ENCODE assay signal across 8 cellular contexts in genomic region chr19:2041686-2042484, GRCh38. TPM values are rescaled to one million over a fixed set of nuclear protein-coding genes. Genes with fewer than 3 reads are reported as not detected.
DNase-seq lines count a peak whose midpoint lies in the region; ATAC-seq and TF ChIP-seq lines count a peak whose summit lies in the region.

No MANE protein-coding gene starts in this region.

- DNase-seq in CD8-positive, alpha-beta T cell, result peak; percentile 99 to 100 (median 100)
- peak; percentile 99 to 100 for DNase-seq in activated T-cell treated with anti-CD3 and anti-CD28 coated beads, Interleukin-2, amount 50 U/mL, for 72 hours
- peak; percentile 99 for DNase-seq in esophagus muscularis mucosa (ENCODE audit: extremely low spot score)
- DNase-seq in stimulated activated CD8-positive, alpha-beta memory T cell treated with anti-CD3 and anti-CD28 coated beads, Interleukin-7, amount 100 ng/mL, for 24 hours (ENCODE audit: low read depth), result peak; percentile 99

- peaks cover 38% of the 10 kb centered on the region for H3K36me3 Mint-ChIP-seq in CD8-positive, alpha-beta T cell
- peaks cover 0 to 7% of the 10 kb centered on the region in 2 donors for H3K36me3 Mint-ChIP-seq in activated T-cell treated with anti-CD3 and anti-CD28 coated beads, Interleukin-2, amount 50 U/mL, for 72 hours (ENCODE audit: insufficient read depth in 2 of 2)

- H3K9me3 ChIP-seq in CD8-positive, alpha-beta T cell (ENCODE audit: low read length), result no peaks in the 10 kb centered on the region
- no peaks in the 10 kb centered on the region for H3K9me3 ChIP-seq in HUES6 (ENCODE audit: control insufficient read depth, insufficient read depth, low read depth, low read length)
- no peaks in the 10 kb centered on the region for H3K9me3 ChIP-seq in OCI-LY1 (ENCODE audit: low read length)
- no peaks in the 10 kb centered on the region for H3K9me3 ChIP-seq in esophagus muscularis mucosa
- H3K9me3 ChIP-seq in muscle layer of colon (ENCODE audit: low read length), result no peaks in the 10 kb centered on the region

- intact Hi-C loops in CD8-positive, alpha-beta T cell (cut with DNase I, micrococcal nuclease), result loop anchor here (1.0 to 2.0 kb wide), 9 partner anchors 9 to 178 kb away; partner anchors contain the start of genes IZUMO4 (in 2 of the 2), MKNK2 (in 2 of the 2), MOB3A (in 2 of the 2) and AP3D1 (in 1 of the 2)
- intact Hi-C loops in esophagus muscularis mucosa (cut with DNase I), result no loop called here

- peaks cover 28% of the 10 kb centered on the region for H3K4me1 Mint-ChIP-seq in CD8-positive, alpha-beta T cell (ENCODE audit: low read depth)
- peaks cover 19% of the 10 kb centered on the region for H3K4me1 Mint-ChIP-seq in activated T-cell treated with anti-CD3 and anti-CD28 coated beads, Interleukin-2, amount 50 U/mL, for 72 hours (ENCODE audit: low read depth)

- no peak overlapping the region for H2AFZ ChIP-seq in OCI-LY1 (ENCODE audit: low read length)

- H3K4me2 ChIP-seq in OCI-LY1 (ENCODE audit: low read length), result peak overlapping the region; percentile 72

- peak; percentile 85 for ATAC-seq in CD8-positive, alpha-beta T cell
- peak; percentile 53 for ATAC-seq in GM21381 (IDR thresholded peaks at IDR 0.05; ENCODE audit: unreplicated experiment)
- peak; percentile 89 to 90 for ATAC-seq in activated T-cell treated with anti-CD3 and anti-CD28 coated beads, Interleukin-2, amount 50 U/mL, for 72 hours (replicated peaks in 1 of 2)

- H3K27ac Mint-ChIP-seq in CD8-positive, alpha-beta T cell, result peak overlapping the region; percentile 93
- H3K27ac Mint-ChIP-seq in activated T-cell treated with anti-CD3 and anti-CD28 coated beads, Interleukin-2, amount 50 U/mL, for 72 hours, result peak overlapping the region; percentile 96

- no peaks in the 10 kb centered on the region for H3K79me2 ChIP-seq in OCI-LY1 (ENCODE audit: insufficient read depth, low read length)

- H3K9me2 ChIP-seq in OCI-LY1 (ENCODE audit: low read depth, low read length), result no peaks in the 10 kb centered on the region

- 0 out of 2 replicates have a peak, but pooled peaks cover 5% of the 10 kb centered on the region for H3F3A ChIP-seq in OCI-LY1 (ENCODE audit: insufficient read depth, low read length)

- no peaks in the 10 kb centered on the region for H3K27me3 ChIP-seq in CD8-positive, alpha-beta T cell (ENCODE audit: insufficient read depth, low read length)
- H3K27me3 ChIP-seq in HUES6 (ENCODE audit: control insufficient read depth, insufficient read depth, low read length) (no peaks in the 10 kb centered on the region), OCI-LY1 (ENCODE audit: insufficient read depth, low read length) (no peaks in the 10 kb centered on the region), esophagus muscularis mucosa (no peaks in the 10 kb centered on the region), muscle layer of colon (ENCODE audit: control insufficient read depth in 1 of 2, insufficient read depth in 2 of 2, low read length in 2 of 2) (no peaks in the 10 kb centered on the region)

- POLR2A ChIA-PET in CD8-positive, alpha-beta T cell (lab: Charles Lee), result interaction anchor here (0.7 to 3.6 kb wide), 8 partner anchors 9 to 197 kb away, joined by 3 to 25 read pairs (median 4); partner anchors contain the start of gene MKNK2

- peak; percentile 16 for TF ChIP-seq POLR2A in esophagus muscularis mucosa (IDR thresholded peaks at IDR 0.05; ENCODE audit: low read depth)

- peak overlapping the region; percentile 62 for H3K4me3 ChIP-seq in CD8-positive, alpha-beta T cell (ENCODE audit: low read depth, low read length)
- H3K4me3 ChIP-seq in HUES6 (ENCODE audit: low read depth, low read length) (peak overlapping the region; percentile 48), OCI-LY1 (ENCODE audit: low read depth, low read length, poor library complexity, severe bottlenecking) (peak overlapping the region; percentile 77), esophagus muscularis mucosa (peak overlapping the region; percentile 41 to 53 (median 43)), muscle layer of colon (ENCODE audit: low read depth in 1 of 2, low read length in 2 of 2) (peak overlapping the region; percentile 52 to 66)

- H3K9ac ChIP-seq in HUES6 (ENCODE audit: low read length) (peak overlapping the region; percentile 63), OCI-LY1 (ENCODE audit: low read length) (peak overlapping the region; percentile 94), muscle layer of colon (ENCODE audit: low read length) (peak overlapping the region; percentile 86)

- peak; percentile 47 for TF ChIP-seq EP300 in esophagus muscularis mucosa (IDR thresholded peaks at IDR 0.05)

- H3K27ac ChIP-seq in CD8-positive, alpha-beta T cell (ENCODE audit: low read depth, low read length), result peak overlapping the region; percentile 96
- peak overlapping the region; percentile 91 for H3K27ac ChIP-seq in HUES6 (ENCODE audit: low read depth, low read length)
- peak overlapping the region; percentile 95 for H3K27ac ChIP-seq in OCI-LY1 (ENCODE audit: low read depth, low read length, poor library complexity, severe bottlenecking)
- H3K27ac ChIP-seq in esophagus muscularis mucosa (replicated peaks in 1 of 4), result peak overlapping the region; percentile 99 to 100 (median 100)
- peak overlapping the region; percentile 93 for H3K27ac ChIP-seq in muscle layer of colon (ENCODE audit: low read depth, low read length)

- H3K4me1 ChIP-seq in CD8-positive, alpha-beta T cell (ENCODE audit: insufficient read depth, low read length), result peaks cover 54% of the 10 kb centered on the region
- H3K4me1 ChIP-seq in HUES6 (ENCODE audit: control insufficient read depth, insufficient read depth, low read length) (peaks cover 16% of the 10 kb centered on the region), OCI-LY1 (ENCODE audit: insufficient read depth, low read length, severe bottlenecking) (peaks cover 58% of the 10 kb centered on the region), esophagus muscularis mucosa (peaks cover 73 to 91% (median 87%) of the 10 kb centered on the region in 4 donors), muscle layer of colon (ENCODE audit: insufficient read depth, low read length) (peaks cover 48% of the 10 kb centered on the region)

- TF ChIP-seq CTCF in CD8-positive, alpha-beta T cell (IDR thresholded peaks at IDR 0.05), result no peak
- TF ChIP-seq CTCF in OCI-LY1 (IDR thresholded peaks at IDR 0.05; ENCODE audit: low read length) (no peak), esophagus muscularis mucosa (IDR thresholded peaks at IDR 0.05) (no peak)

- WGBS in esophagus muscularis mucosa, result 34% methylated on average over 21 of the region's 77 CpGs

- CTCF ChIA-PET in CD8-positive, alpha-beta T cell (lab: Charles Lee), result interaction anchor here (0.8 to 2.6 kb wide), 8 partner anchors 11 to 112 kb away, joined by 3 to 7 read pairs (median 4); partner anchors contain the start of gene MOB3A

- H3K9me3 Mint-ChIP-seq in CD8-positive, alpha-beta T cell, result no peaks in the 10 kb centered on the region
- H3K9me3 Mint-ChIP-seq in activated T-cell treated with anti-CD3 and anti-CD28 coated beads, Interleukin-2, amount 50 U/mL, for 72 hours, result no peaks in the 10 kb centered on the region

- H3K27me3 Mint-ChIP-seq in CD8-positive, alpha-beta T cell (ENCODE audit: low read depth), result no peaks in the 10 kb centered on the region
- no peaks in the 10 kb centered on the region for H3K27me3 Mint-ChIP-seq in activated T-cell treated with anti-CD3 and anti-CD28 coated beads, Interleukin-2, amount 50 U/mL, for 72 hours (ENCODE audit: low read depth)

- no peaks in the 10 kb centered on the region for H4K20me1 ChIP-seq in OCI-LY1 (ENCODE audit: insufficient read depth, low read length)

- H3K4me3 Mint-ChIP-seq in CD8-positive, alpha-beta T cell, result peak overlapping the region; percentile 65
- H3K4me3 Mint-ChIP-seq in activated T-cell treated with anti-CD3 and anti-CD28 coated beads, Interleukin-2, amount 50 U/mL, for 72 hours, result peak overlapping the region; percentile 92 to 94

- peaks cover 35% of the 10 kb centered on the region for H3K36me3 ChIP-seq in CD8-positive, alpha-beta T cell (ENCODE audit: insufficient read depth, low read length)
- H3K36me3 ChIP-seq in HUES6 (ENCODE audit: control insufficient read depth, insufficient read depth, low read length), result peaks cover 60% of the 10 kb centered on the region
- peaks cover 51% of the 10 kb centered on the region for H3K36me3 ChIP-seq in OCI-LY1 (ENCODE audit: insufficient read depth, low read length)
- peaks cover 51 to 87% (median 82%) of the 10 kb centered on the region in 4 donors for H3K36me3 ChIP-seq in esophagus muscularis mucosa
- peaks cover 60% of the 10 kb centered on the region for H3K36me3 ChIP-seq in muscle layer of colon (ENCODE audit: insufficient read depth, low read length)

RNA-seq across cellular contexts. Expression of gene MKNK2, which starts 9.2 kb away (rescaled TPM):
- total RNA-seq in CD8-positive, alpha-beta T cell, result 100 to 1,000 TPM; 453 to 455 TPM
- total RNA-seq in activated T-cell treated with anti-CD3 and anti-CD28 coated beads, Interleukin-2, amount 50 U/mL, for 72 hours, result 100 to 1,000 TPM; 120 to 121 TPM
- 100 to 1,000 TPM; 113 to 267 (median 193) TPM for total RNA-seq in esophagus muscularis mucosa

RNA-seq across cellular contexts. Expression of gene BTBD2, which starts 26.4 kb away (rescaled TPM):
- total RNA-seq in CD8-positive, alpha-beta T cell, result 10 to 100 TPM; 34.5 to 35.5 TPM
- total RNA-seq in activated T-cell treated with anti-CD3 and anti-CD28 coated beads, Interleukin-2, amount 50 U/mL, for 72 hours, result 10 to 100 TPM; 48.7 to 56.2 TPM
- total RNA-seq in esophagus muscularis mucosa, result 100 to 1,000 TPM in 1 of 4 donors, 10 to 100 TPM in 3; 52.8 to 137 (median 77.1) TPM

RNA-seq across cellular contexts. Expression of gene MOB3A, which starts 54.2 kb away (rescaled TPM):
- total RNA-seq in CD8-positive, alpha-beta T cell, result 10 to 100 TPM; 76.7 to 80.0 TPM
- total RNA-seq in activated T-cell treated with anti-CD3 and anti-CD28 coated beads, Interleukin-2, amount 50 U/mL, for 72 hours, result 100 to 1,000 TPM; 129 to 134 TPM
- total RNA-seq in esophagus muscularis mucosa, result 10 to 100 TPM; 43.6 to 85.2 (median 56.3) TPM

RNA-seq across cellular contexts. Expression of gene IZUMO4, which starts 54.8 kb away (rescaled TPM):
- 10 to 100 TPM; 11.9 to 15.3 TPM for total RNA-seq in CD8-positive, alpha-beta T cell
- total RNA-seq in activated T-cell treated with anti-CD3 and anti-CD28 coated beads, Interleukin-2, amount 50 U/mL, for 72 hours, result 10 to 100 TPM; 28.5 to 36.9 TPM
- 1 to 10 TPM; 1.9 to 6.0 (median 3.9) TPM for total RNA-seq in esophagus muscularis mucosa

Comparison
In these comparisons a context has a peak if more than half of its experiments do, and no peak if none do; other contexts are left out.
1. Peak in every context shown above with its lines: DNase-seq, ATAC-seq, H3K4me3 ChIP-seq and H3K27ac ChIP-seq.